21 cellular contexts compared by ENCODE assay signal in the genomic region with DNA sequence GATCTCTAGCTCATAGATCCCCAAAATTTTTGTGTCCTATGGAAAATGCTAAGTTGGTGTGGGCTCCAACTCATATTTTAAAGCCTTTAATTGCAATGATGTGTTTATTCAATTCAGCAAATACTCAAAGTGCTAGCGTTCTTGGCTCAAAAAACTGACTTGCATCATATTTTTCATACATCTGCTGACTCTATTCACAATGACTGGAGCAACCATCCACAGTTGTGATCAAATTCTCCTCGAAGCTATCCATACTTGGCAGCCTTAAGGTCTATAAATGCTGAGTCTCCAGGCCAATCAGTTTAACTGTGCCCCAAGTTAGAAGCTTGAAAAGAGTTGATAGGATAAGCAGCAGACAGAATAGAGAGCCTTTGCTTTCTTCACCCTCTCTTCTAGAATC.
"Had no signal": no experiment of that assay in that cellular context is flagged by ENCODE, and none has a peak within 500 bp of the region (broad histone marks: within the 10 kb centered on the region; RNA-seq: fewer than 3 reads in every experiment).

No MANE protein-coding gene starts in this region.

- H3K36me3 ChIP-seq: MG63 had no signal

- H3K27ac ChIP-seq: RWPE1 had no signal

- ATAC-seq: Panc1, PC-3, SK-N-SH treated with all-trans-retinoic acid at 6 μM for 48 hours had no signal

- H3K4me3 ChIP-seq: MG63 had no signal

- H3K9me3 ChIP-seq: MG63 had no signal

- DNase-seq: KBM-7; MG63; NCI-H1092; NCI-H1105 treated with DMSO at 0.1 percent for 48 hours; NCI-H1417 treated with DMSO at 0.1 percent for 48 hours; NCI-H146; NCI-H1694 treated with DMSO at 0.1 percent for 48 hours; NCI-H1930; NCI-H2081; NCI-H2171 treated with DMSO at 0.1 percent for 48 hours; NCI-H345; NCI-H446 treated with DMSO at 0.1 percent for 48 hours; NCI-H510A treated with DMSO at 0.1 percent for 48 hours; NCI-H526; NCI-H748 treated with DMSO at 0.1 percent for 48 hours; NK-92 treated with Interleukin-12 subunit alpha and Interleukin-12 subunit beta, amount 100 ng/mL, for 24 hours; PC-3; SHP77 had no signal

- H3K27me3 ChIP-seq: MG63 had no signal
